In genomic region chr3:128878011-128878457, GRCh38 we compare ENCODE assay signal across 9 cellular contexts. TPM values are rescaled to one million over a fixed set of nuclear protein-coding genes. Genes with fewer than 3 reads are reported as not detected.
DNase-seq lines count a peak whose midpoint lies in the region; ATAC-seq and TF ChIP-seq lines count a peak whose summit lies in the region.
"Had no signal": no experiment of that assay in that cellular context is flagged by ENCODE, and none has a peak within 500 bp of the region (broad histone marks: within the 10 kb centered on the region; RNA-seq: fewer than 3 reads in every experiment).

No MANE protein-coding gene starts in this region.

- H3K27ac ChIP-seq in right atrium auricular region (peak overlapping the region; percentile 96 to 98), brain microvascular endothelial cell (peak overlapping the region; percentile 95), vagina (peak overlapping the region; percentile 90), caudate nucleus (ENCODE audit: low read depth, low read length) (no peak overlapping the region)

- intact Hi-C loops in Right ventricle myocardium inferior (cut with DNase I), result loop anchor here (5.0 kb wide), 1 partner anchor 39 kb away; no protein-coding TSS in a partner anchor
- intact Hi-C loops in vagina (cut with DNase I), result no loop called here

- H3K4me1 ChIP-seq in right atrium auricular region (peaks cover 0 to 49% of the 10 kb centered on the region in 2 donors), vagina (peaks cover 44% of the 10 kb centered on the region)

- H3K4me3 Mint-ChIP-seq in mesothelial cell of epicardium, result peak overlapping the region; percentile 80

- in situ Hi-C loops in brain microvascular endothelial cell (cut with HindIII; ENCODE audit: low pct_ligation_motif_present, low sequenced_read_pairs), result no loop called here

- peaks cover 45% of the 10 kb centered on the region for H3K4me1 Mint-ChIP-seq in mesothelial cell of epicardium

- H3K4me3 ChIP-seq in right atrium auricular region, result peak overlapping the region in 1 of 2 donors; percentile 82
- H3K4me3 ChIP-seq in brain microvascular endothelial cell (ENCODE audit: low read depth, low read length), result peak overlapping the region; percentile 87
- peak overlapping the region; percentile 63 to 70 for H3K4me3 ChIP-seq in vagina

- H3K27me3 ChIP-seq in right atrium auricular region (no peaks in the 10 kb centered on the region), brain microvascular endothelial cell (replicated peaks) (no peaks in the 10 kb centered on the region), vagina (no peaks in the 10 kb centered on the region)

- TF ChIP-seq POLR2A in vagina (IDR thresholded peaks at IDR 0.05), result no peak

- TF ChIP-seq CTCF in right atrium auricular region (IDR thresholded peaks at IDR 0.05) (no peak), brain microvascular endothelial cell (IDR thresholded peaks at IDR 0.05; ENCODE audit: low read depth, low read length, missing control alignments) (no peak), mesothelial cell of epicardium (IDR thresholded peaks at IDR 0.05; ENCODE audit: unreplicated experiment) (no peak), vagina (IDR thresholded peaks at IDR 0.05) (no peak)

- H3K27me3 Mint-ChIP-seq in mesothelial cell of epicardium (ENCODE audit: low read depth), result peaks cover 7% of the 10 kb centered on the region

- ATAC-seq in Right ventricle myocardium inferior, result no peak

- peaks cover 2% of the 10 kb centered on the region for H3K36me3 Mint-ChIP-seq in mesothelial cell of epicardium

- H3K9me3 ChIP-seq in right atrium auricular region, result no peaks in the 10 kb centered on the region
- no peaks in the 10 kb centered on the region for H3K9me3 ChIP-seq in vagina

- H3K9me3 Mint-ChIP-seq in mesothelial cell of epicardium, result no peaks in the 10 kb centered on the region

- H3K36me3 ChIP-seq in right atrium auricular region (no peaks in the 10 kb centered on the region), brain microvascular endothelial cell (replicated peaks) (no peaks in the 10 kb centered on the region), vagina (no peaks in the 10 kb centered on the region)

- DNase-seq in right atrium auricular region (ENCODE audit: low spot score) (no peak), Right ventricle myocardium inferior (ENCODE audit: missing footprints) (no peak), brain microvascular endothelial cell (no peak), mesothelial cell of epicardium (ENCODE audit: low spot score in 2 of 2, unreplicated experiment in 2 of 2) (no peak), vagina (ENCODE audit: extremely low spot score in 2 of 2) (no peak), caudate nucleus (lab: John Stamatoyannopoulos, UW) (no peak), NCI-H748 (lab: John Stamatoyannopoulos, UW; ENCODE audit: unreplicated experiment) (no peak), putamen (ENCODE audit: low spot score) (no peak)
- DNase-seq: activated effector memory CD4-positive, alpha-beta T cell treated with Interleukin-2 at 50 U/mL for 16 hours had no signal

- H3K27ac Mint-ChIP-seq in mesothelial cell of epicardium, result peak overlapping the region; percentile 98

RNA-seq across cellular contexts. Expression of gene ACAD9, which starts 1.4 kb away (rescaled TPM):
- 10 to 100 TPM; 27.6 to 34.3 TPM for total RNA-seq in right atrium auricular region
- total RNA-seq in Right ventricle myocardium inferior, result 42.0 TPM
- 54.9 to 61.8 TPM (median 61.8 TPM) in 3 replicates for total RNA-seq in mesothelial cell of epicardium
- total RNA-seq in vagina, result 43.0 TPM
